ENCODE assay signal across 14 cellular contexts in genomic region chr11:109426442-109426841, GRCh38. TPM values are rescaled to one million over a fixed set of nuclear protein-coding genes. Genes with fewer than 3 reads are reported as not detected.
DNase-seq lines count a peak whose midpoint lies in the region; ATAC-seq, FAIRE-seq and TF ChIP-seq lines count a peak whose summit lies in the region.
"Had no signal": no experiment of that assay in that cellular context is flagged by ENCODE, and none has a peak within 500 bp of the region (broad histone marks: within the 10 kb centered on the region; RNA-seq: fewer than 3 reads in every experiment).

No MANE protein-coding gene starts in this region.

- peaks cover 15 to 31% (median 28%) of the 10 kb centered on the region in 4 experiments for H3K27me3 ChIP-seq in H1 (replicated peaks in 1 of 4; ENCODE audit: control insufficient read depth in 3 of 4, extremely low read depth in 1 of 4, insufficient read depth in 3 of 4, low read length in 3 of 4)

- H3K36me3 ChIP-seq in H1 (ENCODE audit: control insufficient read depth in 2 of 4, insufficient read depth in 4 of 4, low read length in 3 of 4): no peaks in the 10 kb centered on the region
- H3K36me3 ChIP-seq: sigmoid colon had no signal

- FAIRE-seq in H1 (lab: Jason Lieb, UNC) (no peak), GM19239 (lab: Jason Lieb, UNC) (no peak)

- no peak overlapping the region for H2AK5ac ChIP-seq in H1 (ENCODE audit: low read depth, low read length)

- no peak overlapping the region for H3K27ac ChIP-seq in H1 (ENCODE audit: low read depth, low read length)
- H3K27ac ChIP-seq: HL-60, sigmoid colon had no signal

- no peak overlapping the region for H2BK20ac ChIP-seq in H1 (ENCODE audit: low read length)

- H3K36me3 Mint-ChIP-seq in naive thymus-derived CD8-positive, alpha-beta T cell: peaks cover 0 to 8% (median under 1%) of the 10 kb centered on the region in 3 donors
- H3K36me3 Mint-ChIP-seq: stimulated activated effector memory CD8-positive, alpha-beta T cell treated with anti-CD3 and anti-CD28 coated beads, Interleukin-12 subunit alpha, Interleukin-12 subunit beta, amount 100 ng/mL, for 72 hours had no signal

- H4K8ac ChIP-seq in H1 (ENCODE audit: extremely low read depth, insufficient read depth, low read length): no peak overlapping the region

- POLR2A ChIA-PET in H1 (lab: Charles Lee; ENCODE audit: partially characterized antibody): no interaction called here
- POLR2A ChIA-PET in naive thymus-derived CD8-positive, alpha-beta T cell (lab: Charles Lee): no interaction called here

- H3K79me2 ChIP-seq in H1 (ENCODE audit: control insufficient read depth in 1 of 2, insufficient read depth in 2 of 2, low read length in 2 of 2): no peaks in the 10 kb centered on the region

- no peak overlapping the region for H4K91ac ChIP-seq in H1 (replicated peaks; ENCODE audit: insufficient read length, low read length)

- no peak overlapping the region for H3K9ac ChIP-seq in H1 (replicated peaks in 1 of 4; ENCODE audit: extremely low read depth in 1 of 4, low read depth in 3 of 4, low read length in 3 of 4)

- CTCF ChIA-PET in H1 (lab: Charles Lee; ENCODE audit: partially characterized antibody): interaction anchor here (0.6 to 5.2 kb wide), 32 partner anchors 9 to 454 kb away, joined by 3 to 41 read pairs (median 4); no protein-coding TSS in a partner anchor

- intact Hi-C loops in left ventricle myocardium superior (cut with micrococcal nuclease): no loop called here

- no peak overlapping the region for H3K27ac Mint-ChIP-seq in naive thymus-derived CD8-positive, alpha-beta T cell
- H3K27ac Mint-ChIP-seq: stimulated activated effector memory CD8-positive, alpha-beta T cell treated with anti-CD3 and anti-CD28 coated beads, Interleukin-12 subunit alpha, Interleukin-12 subunit beta, amount 100 ng/mL, for 72 hours had no signal

- no peak overlapping the region for H3K4ac ChIP-seq in H1 (replicated peaks; ENCODE audit: insufficient read length, low read depth, low read length)

- ATAC-seq in naive thymus-derived CD8-positive, alpha-beta T cell: no peak
- ATAC-seq in HG03175 (IDR thresholded peaks at IDR 0.05; ENCODE audit: unreplicated experiment) (no peak), left ventricle myocardium superior (no peak)
- ATAC-seq: stimulated activated effector memory CD8-positive, alpha-beta T cell treated with anti-CD3 and anti-CD28 coated beads, Interleukin-12 subunit alpha, Interleukin-12 subunit beta, amount 100 ng/mL, for 72 hours had no signal

- H3K27me3 Mint-ChIP-seq in naive thymus-derived CD8-positive, alpha-beta T cell: peaks cover 11 to 42% (median 30%) of the 10 kb centered on the region in 5 donors

- no peak overlapping the region for H3K4me2 ChIP-seq in H1 (ENCODE audit: insufficient read depth in 1 of 2, low read depth in 2 of 2, low read length in 2 of 2)

- peak; percentile 10 to 32; a peak in 2 of 4 replicates for TF ChIP-seq RAD21 in H1 (IDR thresholded peaks at IDR 0.05 in 1 of 2, conservative IDR thresholded peaks at IDR 0.05 in 1 of 2; ENCODE audit: low read depth in 2 of 2, low read length in 2 of 2)

- no peak overlapping the region for H3K14ac ChIP-seq in H1 (ENCODE audit: insufficient read length)

- H2BK120ac ChIP-seq in H1 (replicated peaks; ENCODE audit: low read depth, low read length): no peak overlapping the region

- H3K79me1 ChIP-seq in H1 (ENCODE audit: low read depth, low read length): no peaks in the 10 kb centered on the region

- TF ChIP-seq CTCF in AG10803 (conservative IDR thresholded peaks at IDR 0.05; ENCODE audit: low read length) (peak; percentile 40), GM12874 (IDR thresholded peaks at IDR 0.05; ENCODE audit: insufficient read depth, low read depth, low read length) (peak; percentile 31; the same call in 1 of the 2 replicates), H1 (IDR thresholded peaks at IDR 0.05; ENCODE audit: control extremely low read depth in 1 of 3, insufficient read depth in 1 of 3, low read depth in 1 of 3, low read length in 3 of 3) (peak in 1 of 3 experiments; percentile 40; a peak in 2 of 4 replicates)

- H3K4me3 ChIP-seq in AG10803 (ENCODE audit: low read length): no peak overlapping the region
- H3K4me3 ChIP-seq in H1 (ENCODE audit: extremely low read depth in 1 of 4, insufficient read depth in 2 of 4, low read depth in 3 of 4, low read length in 4 of 4): no peak overlapping the region
- H3K4me3 ChIP-seq: sigmoid colon had no signal

- peaks cover 0 to 11% (median 6%) of the 10 kb centered on the region in 4 experiments; a peak in 5 of 7 replicates for H3K4me1 ChIP-seq in H1 (replicated peaks in 1 of 4; ENCODE audit: control insufficient read depth in 3 of 4, insufficient read depth in 4 of 4, low read length in 3 of 4)

- no peak for TF ChIP-seq POLR2A in H1 (IDR thresholded peaks at IDR 0.05; ENCODE audit: control extremely low read depth in 1 of 2, low read depth in 2 of 2, low read length in 2 of 2)

- no peak overlapping the region for H2AFZ ChIP-seq in H1 (ENCODE audit: low read length)

- H4K5ac ChIP-seq in H1 (ENCODE audit: insufficient read length, low read depth, low read length): no peak overlapping the region

- no peak overlapping the region for H2BK12ac ChIP-seq in H1 (ENCODE audit: low read depth, low read length)

- H3K9me3 ChIP-seq in H1 (ENCODE audit: insufficient read depth in 2 of 2, low read depth in 1 of 2, low read length in 1 of 2): no peaks in the 10 kb centered on the region
- H3K9me3 ChIP-seq: sigmoid colon had no signal

- H3K23me2 ChIP-seq in H1 (ENCODE audit: low read depth, low read length): peaks cover 16% of the 10 kb centered on the region

- H3K4me3 Mint-ChIP-seq in naive thymus-derived CD8-positive, alpha-beta T cell: no peak overlapping the region
- H3K4me3 Mint-ChIP-seq: stimulated activated effector memory CD8-positive, alpha-beta T cell treated with anti-CD3 and anti-CD28 coated beads, Interleukin-12 subunit alpha, Interleukin-12 subunit beta, amount 100 ng/mL, for 72 hours had no signal

- no peak overlapping the region for H3K56ac ChIP-seq in H1 (replicated peaks; ENCODE audit: insufficient read length, low read depth, low read length)

- H4K20me1 ChIP-seq in H1 (replicated peaks in 1 of 2; ENCODE audit: control insufficient read depth in 1 of 2, insufficient read depth in 2 of 2, low read length in 2 of 2): peaks cover 0 to 4% of the 10 kb centered on the region in 2 experiments

- peaks cover 0 to 5% (median 0%) of the 10 kb centered on the region in 4 donors for H3K4me1 Mint-ChIP-seq in naive thymus-derived CD8-positive, alpha-beta T cell
- H3K4me1 Mint-ChIP-seq: stimulated activated effector memory CD8-positive, alpha-beta T cell treated with anti-CD3 and anti-CD28 coated beads, Interleukin-12 subunit alpha, Interleukin-12 subunit beta, amount 100 ng/mL, for 72 hours had no signal

- DNase-seq in AG10803 (ENCODE audit: low read depth): no peak
- peak; percentile 17 for DNase-seq in NAMALWA (ENCODE audit: low spot score)
- DNase-seq in H1 (ENCODE audit: low read depth in 1 of 2, low spot score in 2 of 2): no peak
- DNase-seq in GM19239 (ENCODE audit: insufficient read length, low spot score): no peak
- no peak for DNase-seq in naive thymus-derived CD8-positive, alpha-beta T cell
- DNase-seq in left ventricle myocardium superior: no peak
- DNase-seq: activated naive CD4-positive, alpha-beta T cell treated with anti-CD3 and anti-CD28 coated beads, Interleukin-2, amount 50 U/mL, for 16 hours; NCI-H226; sigmoid colon had no signal

- H3K23ac ChIP-seq in H1 (ENCODE audit: insufficient read length): no peak overlapping the region

- H3K18ac ChIP-seq in H1 (ENCODE audit: extremely low read depth, low read length): no peak overlapping the region

- H2BK5ac ChIP-seq in H1 (ENCODE audit: low read depth, low read length): no peak overlapping the region

- peaks cover 0 to 19% (median 6%) of the 10 kb centered on the region in 9 donors for H3K9me3 Mint-ChIP-seq in naive thymus-derived CD8-positive, alpha-beta T cell
- H3K9me3 Mint-ChIP-seq: stimulated activated effector memory CD8-positive, alpha-beta T cell treated with anti-CD3 and anti-CD28 coated beads, Interleukin-12 subunit alpha, Interleukin-12 subunit beta, amount 100 ng/mL, for 72 hours had no signal

- no peak for TF ChIP-seq EP300 in H1 (IDR thresholded peaks at IDR 0.05; ENCODE audit: borderline replicate concordance in 1 of 2, low read depth in 2 of 2, low read length in 2 of 2)

- H2BK15ac ChIP-seq in H1 (ENCODE audit: low read length): no peak overlapping the region

TF ChIP-seq in H1, 55 proteins besides CTCF, POLR2A, EP300 and RAD21 (continues in another document):
- no peak for TF ChIP-seq CBX8 (IDR thresholded peaks at IDR 0.05; ENCODE audit: borderline replicate concordance, low read depth, low read length)
- no peak for TF ChIP-seq CHD1 (IDR thresholded peaks at IDR 0.05; ENCODE audit: low read depth, low read length)
- TF ChIP-seq SAP30 (IDR thresholded peaks at IDR 0.05; ENCODE audit: insufficient read depth, insufficient replicate concordance, low read length): no peak
- TF ChIP-seq, protein P1, sequence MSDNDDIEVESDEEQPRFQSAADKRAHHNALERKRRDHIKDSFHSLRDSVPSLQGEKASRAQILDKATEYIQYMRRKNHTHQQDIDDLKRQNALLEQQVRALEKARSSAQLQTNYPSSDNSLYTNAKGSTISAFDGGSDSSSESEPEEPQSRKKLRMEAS (IDR thresholded peaks at IDR 0.05): no peak
- TF ChIP-seq, protein P2, sequence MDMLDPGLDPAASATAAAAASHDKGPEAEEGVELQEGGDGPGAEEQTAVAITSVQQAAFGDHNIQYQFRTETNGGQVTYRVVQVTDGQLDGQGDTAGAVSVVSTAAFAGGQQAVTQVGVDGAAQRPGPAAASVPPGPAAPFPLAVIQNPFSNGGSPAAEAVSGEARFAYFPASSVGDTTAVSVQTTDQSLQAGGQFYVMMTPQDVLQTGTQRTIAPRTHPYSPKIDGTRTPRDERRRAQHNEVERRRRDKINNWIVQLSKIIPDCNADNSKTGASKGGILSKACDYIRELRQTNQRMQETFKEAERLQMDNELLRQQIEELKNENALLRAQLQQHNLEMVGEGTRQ (IDR thresholded peaks at IDR 0.05; ENCODE audit: low read length): no peak
- TF ChIP-seq KDM1A (IDR thresholded peaks at IDR 0.05; ENCODE audit: borderline replicate concordance, low read length): no peak
- no peak for TF ChIP-seq KDM4A (IDR thresholded peaks at IDR 0.05; ENCODE audit: low read depth, low read length, severe bottlenecking)

RNA-seq across cellular contexts. Expression of gene C11orf87, which starts 4.5 kb away (rescaled TPM):
- total RNA-seq in H1 (2021; fragmentation: NEBNext Ultra II Directional; extraction: Animal tissue kit (Norgen Biotek cat#: 25700)): 0.22 and 0.29 TPM in 2 replicates
- 0.22 and 0.32 TPM in 2 replicates for polyA plus RNA-seq in H1 (2011; rRNA removed)
- 0.13 TPM for polyA plus RNA-seq in H1 (2011; cell fraction: cytosol; rRNA removed)
- polyA plus RNA-seq in H1 (2011; cell fraction: nucleus; rRNA removed): 0.33 TPM
- polyA plus RNA-seq in H1 (2012, experiment 1 of 2): 0.14 to 0.35 TPM (median 0.17 TPM) in 4 replicates
- polyA plus RNA-seq in H1 (2012, experiment 2 of 2): 0.07 TPM
- 0.45 TPM for polyA plus RNA-seq in H1 (2013, experiment 1 of 2)
- 0.44 TPM for polyA plus RNA-seq in H1 (2013, experiment 2 of 2)
- polyA minus RNA-seq in H1 (2011; rRNA and poly(A)+ RNA removed): 0.32 and 0.37 TPM in 2 replicates
- polyA minus RNA-seq in H1 (2011; cell fraction: cytosol; rRNA and poly(A)+ RNA removed): not detected
- 0.60 TPM for polyA minus RNA-seq in H1 (2011; cell fraction: nucleus; rRNA and poly(A)+ RNA removed)
- not detected for total RNA-seq in naive thymus-derived CD8-positive, alpha-beta T cell
- not detected for polyA plus RNA-seq in naive thymus-derived CD8-positive, alpha-beta T cell
- not detected for total RNA-seq in left ventricle myocardium superior
- total RNA-seq: liver, sigmoid colon had no signal
- polyA plus RNA-seq: liver, sigmoid colon had no signal
